ENCODE assay signal across 13 cellular contexts in the genomic region with DNA sequence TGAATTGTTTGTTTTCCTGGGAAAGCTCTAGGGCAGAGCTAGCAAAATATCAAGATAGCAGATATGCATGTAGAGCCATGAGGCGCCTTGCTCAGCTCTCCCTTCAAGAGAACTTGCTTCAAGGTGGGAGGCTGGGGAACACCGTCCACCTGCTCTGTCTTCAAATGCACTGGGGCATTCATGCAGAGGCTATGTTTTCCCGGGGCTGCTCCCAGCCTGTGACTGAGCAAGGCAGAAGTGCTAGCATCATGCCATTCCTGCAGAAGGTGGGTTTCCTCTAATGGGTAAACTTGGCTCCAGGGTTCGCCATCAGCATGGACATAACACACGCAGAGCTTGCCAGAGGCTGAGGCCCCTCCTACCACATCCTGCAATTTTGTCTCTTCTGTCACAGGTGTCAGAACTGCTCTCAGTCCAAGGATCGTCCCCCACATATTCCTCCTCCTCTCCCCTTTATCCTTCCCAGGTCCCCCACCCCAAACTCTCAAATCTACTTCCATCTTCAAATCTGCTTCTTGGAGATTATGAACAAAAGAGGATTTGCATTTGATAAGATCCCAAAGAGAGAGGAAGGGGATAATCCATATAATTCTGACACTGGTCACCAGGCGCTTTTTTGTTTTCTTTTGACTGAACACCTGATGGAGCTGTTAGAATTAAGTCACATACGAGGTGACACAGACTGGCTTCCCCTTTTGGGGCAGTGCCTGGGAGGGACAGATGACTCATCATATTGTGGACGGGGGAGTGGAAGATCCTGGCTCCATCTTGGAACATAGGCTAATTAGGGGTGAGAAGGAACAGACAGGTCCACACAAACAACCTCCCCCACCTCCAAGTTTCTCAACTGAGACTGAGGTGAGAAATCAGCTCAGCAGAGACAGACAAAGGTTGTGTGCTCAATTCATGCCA.
DNase-seq lines count a peak whose midpoint lies in the region; ATAC-seq, FAIRE-seq and TF ChIP-seq lines count a peak whose summit lies in the region.
"Had no signal": no experiment of that assay in that cellular context is flagged by ENCODE, and none has a peak within 500 bp of the region (broad histone marks: within the 10 kb centered on the region; RNA-seq: fewer than 3 reads in every experiment).

No MANE protein-coding gene starts in this region.

- H3K9me3 Mint-ChIP-seq in endothelial cell (ENCODE audit: unreplicated experiment), result no peaks in the 10 kb centered on the region

- POLR2A ChIA-PET in HepG2 (lab: Yijun Ruan, JAX), result no interaction called here

- H3K36me3 ChIP-seq in HepG2 (replicated peaks in 1 of 2; ENCODE audit: control insufficient read depth in 1 of 2, insufficient read depth in 2 of 2, low read length in 2 of 2), result no peaks in the 10 kb centered on the region
- H3K36me3 ChIP-seq in hepatocyte (replicated peaks; ENCODE audit: insufficient read depth, low read depth), result no peaks in the 10 kb centered on the region

- H3K79me2 ChIP-seq in HepG2 (ENCODE audit: insufficient read depth, low read length) (no peaks in the 10 kb centered on the region), hepatocyte (no peaks in the 10 kb centered on the region)

- H3K4me3 ChIP-seq in HepG2 (replicated peaks in 1 of 3; ENCODE audit: insufficient read depth in 1 of 3, low read depth in 2 of 3, low read length in 3 of 3) (no peak overlapping the region), hepatocyte (no peak overlapping the region)

- no peak for FAIRE-seq in HepG2 (lab: Jason Lieb, UNC)
- FAIRE-seq: endothelial cell of umbilical vein had no signal

- no peak for TF ChIP-seq POLR2A in HepG2 (IDR thresholded peaks at IDR 0.05; ENCODE audit: insufficient read depth in 1 of 2, low read depth in 2 of 2, low read length in 2 of 2)

- H4K20me1 ChIP-seq in HepG2 (ENCODE audit: insufficient read depth, low read length) (no peaks in the 10 kb centered on the region), hepatocyte (ENCODE audit: insufficient read depth, poor library complexity, severe bottlenecking) (no peaks in the 10 kb centered on the region)

- WGBS in HepG2 (ENCODE audit: low lambda C conversion rate), result 5% methylated on average over 5 of the region's 9 CpGs
- 67% methylated on average over 7 of the region's 9 CpGs for WGBS in hepatocyte (ENCODE audit: low lambda C conversion rate, missing lambda C conversion rate)

- H3K9ac ChIP-seq in HepG2 (ENCODE audit: insufficient read depth, low read depth, low read length), result no peak overlapping the region

- BruUV-seq in HepG2 (replicated peaks; lab: Mats Ljungman, UMichigan), result no TSS peak

- no peak overlapping the region for H3K4me2 ChIP-seq in HepG2 (ENCODE audit: low read depth, low read length)
- H3K4me2 ChIP-seq in hepatocyte, result no peak overlapping the region

- no peak overlapping the region for H3K27ac Mint-ChIP-seq in endothelial cell (ENCODE audit: unreplicated experiment)
- H3K27ac Mint-ChIP-seq: activated naive CD8-positive, alpha-beta T cell had no signal

- DNase-seq in NOMO-1 treated with DMSO at 0.1 percent for 48 hours (lab: John Stamatoyannopoulos, UW; ENCODE audit: unreplicated experiment), result peak; percentile 92
- no peak for DNase-seq in HepG2 (ENCODE audit: low spot score)
- DNase-seq in hepatocyte (ENCODE audit: low spot score), result no peak
- DNase-seq in endothelial cell (ENCODE audit: low spot score), result no peak
- DNase-seq in stimulated activated CD4-positive, alpha-beta T cell treated with anti-CD3 and anti-CD28 coated beads, Interleukin-4, amount 100 ng/mL, for 4 hours, result no peak
- DNase-seq: DND-41, left colon, T-helper 9 cell had no signal

- H3K9me3 ChIP-seq in HepG2 (ENCODE audit: low read length) (no peaks in the 10 kb centered on the region), hepatocyte (ENCODE audit: low read depth) (no peaks in the 10 kb centered on the region)

- H3K27ac ChIP-seq in HepG2 (ENCODE audit: extremely low read length, insufficient read depth, low read length), result no peak overlapping the region
- H3K27ac ChIP-seq in hepatocyte, result no peak overlapping the region

- no peak for TF ChIP-seq RAD21 in HepG2 (CRISPR knock-in tag; IDR thresholded peaks at IDR 0.05)

- no peaks in the 10 kb centered on the region for H3K36me3 Mint-ChIP-seq in endothelial cell (ENCODE audit: low read depth, unreplicated experiment)
- H3K36me3 Mint-ChIP-seq: activated naive CD8-positive, alpha-beta T cell had no signal

- H3K9me2 ChIP-seq in hepatocyte (replicated peaks; ENCODE audit: insufficient read depth), result no peaks in the 10 kb centered on the region

- no peak overlapping the region for H3K4me3 Mint-ChIP-seq in endothelial cell (ENCODE audit: unreplicated experiment)
- H3K4me3 Mint-ChIP-seq: activated naive CD8-positive, alpha-beta T cell had no signal

- H3K27me3 Mint-ChIP-seq in endothelial cell (ENCODE audit: unreplicated experiment), result peaks cover 1% of the 10 kb centered on the region
- H3K27me3 Mint-ChIP-seq: activated naive CD8-positive, alpha-beta T cell had no signal

- TF ChIP-seq CTCF in HepG2 (CRISPR knock-in tag; IDR thresholded peaks at IDR 0.05) (no peak), hepatocyte (IDR thresholded peaks at IDR 0.05; ENCODE audit: poor library complexity) (no peak), endothelial cell (IDR thresholded peaks at IDR 0.05; ENCODE audit: unreplicated experiment) (no peak)

- no peak overlapping the region for H2AFZ ChIP-seq in HepG2 (ENCODE audit: low read length)
- H2AFZ ChIP-seq in hepatocyte, result no peak overlapping the region

- in situ Hi-C loops in HepG2 (cut with HindIII; ENCODE audit: extremely low pct_ligation_motif_present, low pct_unique_long_range_greater_than_20kb), result no loop called here

- CTCF ChIA-PET in HepG2 (lab: Yijun Ruan, JAX; ENCODE audit: low intra/inter-chr PET ratio, low total read pairs), result no interaction called here

- H3K27me3 ChIP-seq in HepG2 (ENCODE audit: control insufficient read depth in 1 of 2, insufficient read depth in 2 of 2, low read length in 2 of 2) (no peaks in the 10 kb centered on the region), hepatocyte (no peaks in the 10 kb centered on the region)

- H3K4me1 ChIP-seq in HepG2 (ENCODE audit: insufficient read depth, low read length), result no peaks in the 10 kb centered on the region
- peaks cover 9% of the 10 kb centered on the region for H3K4me1 ChIP-seq in hepatocyte (ENCODE audit: insufficient read depth)

- H3K4me1 Mint-ChIP-seq in endothelial cell (ENCODE audit: unreplicated experiment), result peaks cover 3% of the 10 kb centered on the region

- TF ChIP-seq EP300 in HepG2 (IDR thresholded peaks at IDR 0.05; ENCODE audit: low read depth in 2 of 2, low read length in 2 of 2) (no peak), HepG2 (CRISPR knock-in tag; IDR thresholded peaks at IDR 0.05; ENCODE audit: borderline replicate concordance) (no peak)

- peak; percentile 73 for ATAC-seq in GM18511 (IDR thresholded peaks at IDR 0.05; ENCODE audit: unreplicated experiment)
- peak; percentile 83 for ATAC-seq in HG02973 (IDR thresholded peaks at IDR 0.05; ENCODE audit: unreplicated experiment)
- ATAC-seq in HepG2, result no peak
- ATAC-seq in HG03196 (IDR thresholded peaks at IDR 0.05; ENCODE audit: unreplicated experiment), result no peak
- ATAC-seq: left colon had no signal

- intact Hi-C loops in HepG2 (cut with micrococcal nuclease; ENCODE audit: unreplicated experiment), result no loop called here

TF ChIP-seq in HepG2, 621 proteins besides CTCF, POLR2A, EP300 and RAD21:
- no peak for TF ChIP-seq SRY (CRISPR knock-in tag; IDR thresholded peaks at IDR 0.05)
- no peak for TF ChIP-seq ZNF768 (CRISPR knock-in tag; IDR thresholded peaks at IDR 0.05)
- TF ChIP-seq NFE2L2 (IDR thresholded peaks at IDR 0.05; ENCODE audit: low read length), result peak; percentile 39; the same call in 1 of the 2 replicates
- TF ChIP-seq, protein P1, sequence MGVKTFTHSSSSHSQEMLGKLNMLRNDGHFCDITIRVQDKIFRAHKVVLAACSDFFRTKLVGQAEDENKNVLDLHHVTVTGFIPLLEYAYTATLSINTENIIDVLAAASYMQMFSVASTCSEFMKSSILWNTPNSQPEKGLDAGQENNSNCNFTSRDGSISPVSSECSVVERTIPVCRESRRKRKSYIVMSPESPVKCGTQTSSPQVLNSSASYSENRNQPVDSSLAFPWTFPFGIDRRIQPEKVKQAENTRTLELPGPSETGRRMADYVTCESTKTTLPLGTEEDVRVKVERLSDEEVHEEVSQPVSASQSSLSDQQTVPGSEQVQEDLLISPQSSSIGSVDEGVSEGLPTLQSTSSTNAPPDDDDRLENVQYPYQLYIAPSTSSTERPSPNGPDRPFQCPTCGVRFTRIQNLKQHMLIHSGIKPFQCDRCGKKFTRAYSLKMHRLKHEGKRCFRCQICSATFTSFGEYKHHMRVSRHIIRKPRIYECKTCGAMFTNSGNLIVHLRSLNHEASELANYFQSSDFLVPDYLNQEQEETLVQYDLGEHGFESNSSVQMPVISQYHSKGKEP (CRISPR knock-in tag; IDR thresholded peaks at IDR 0.05), result no peak
- no peak for TF ChIP-seq ELF4 (CRISPR knock-in tag; IDR thresholded peaks at IDR 0.05; ENCODE audit: borderline replicate concordance)
- no peak for TF ChIP-seq ZMYM2 (CRISPR knock-in tag; IDR thresholded peaks at IDR 0.05)
- TF ChIP-seq, protein P2, sequence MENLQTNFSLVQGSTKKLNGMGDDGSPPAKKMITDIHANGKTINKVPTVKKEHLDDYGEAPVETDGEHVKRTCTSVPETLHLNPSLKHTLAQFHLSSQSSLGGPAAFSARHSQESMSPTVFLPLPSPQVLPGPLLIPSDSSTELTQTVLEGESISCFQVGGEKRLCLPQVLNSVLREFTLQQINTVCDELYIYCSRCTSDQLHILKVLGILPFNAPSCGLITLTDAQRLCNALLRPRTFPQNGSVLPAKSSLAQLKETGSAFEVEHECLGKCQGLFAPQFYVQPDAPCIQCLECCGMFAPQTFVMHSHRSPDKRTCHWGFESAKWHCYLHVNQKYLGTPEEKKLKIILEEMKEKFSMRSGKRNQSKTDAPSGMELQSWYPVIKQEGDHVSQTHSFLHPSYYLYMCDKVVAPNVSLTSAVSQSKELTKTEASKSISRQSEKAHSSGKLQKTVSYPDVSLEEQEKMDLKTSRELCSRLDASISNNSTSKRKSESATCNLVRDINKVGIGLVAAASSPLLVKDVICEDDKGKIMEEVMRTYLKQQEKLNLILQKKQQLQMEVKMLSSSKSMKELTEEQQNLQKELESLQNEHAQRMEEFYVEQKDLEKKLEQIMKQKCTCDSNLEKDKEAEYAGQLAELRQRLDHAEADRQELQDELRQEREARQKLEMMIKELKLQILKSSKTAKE (CRISPR knock-in tag; IDR thresholded peaks at IDR 0.05; ENCODE audit: borderline replicate concordance), result no peak
- TF ChIP-seq ZNF605 (CRISPR knock-in tag; IDR thresholded peaks at IDR 0.05), result no peak
- TF ChIP-seq ZBTB7B (CRISPR knock-in tag; IDR thresholded peaks at IDR 0.05), result no peak
- TF ChIP-seq MAFK (conservative IDR thresholded peaks at IDR 0.05 in 1 of 2, IDR thresholded peaks at IDR 0.05 in 1 of 2; ENCODE audit: low read length in 2 of 2), result peak in 1 of 2 experiments; percentile 28; a peak in 1 of 4 replicates
- no peak for TF ChIP-seq ZNF564 (CRISPR knock-in tag; IDR thresholded peaks at IDR 0.05)

Comparison
In these comparisons a context has a peak if more than half of its experiments do, and no peak if none do; other contexts are left out.
1. ATAC-seq: peak in GM18511 (single experiment) and HG02973 (single experiment); none in HepG2 (single experiment) and HG03196 (single experiment).